ENCODE assay signal across 8 cellular contexts in genomic region chr7:44046321-44047061, GRCh38. TPM values are rescaled to one million over a fixed set of nuclear protein-coding genes. Genes with fewer than 3 reads are reported as not detected.
A peak's percentile ranks its signal among the peaks of the same experiment; 100 is the strongest.
DNase-seq lines count a peak whose midpoint lies in the region; ATAC-seq, FAIRE-seq and TF ChIP-seq lines count a peak whose summit lies in the region.

No MANE protein-coding gene starts in this region.

- H3K27me3 ChIP-seq in WERI-Rb-1 (ENCODE audit: insufficient read depth, low read depth, severe bottlenecking), result no peaks in the 10 kb centered on the region

- peaks cover 45% of the 10 kb centered on the region for H3K36me3 ChIP-seq in WERI-Rb-1
- peaks cover 10 to 20% of the 10 kb centered on the region in 2 donors for H3K36me3 ChIP-seq in kidney (ENCODE audit: control insufficient read depth in 1 of 2, insufficient read depth in 2 of 2, low read length in 2 of 2)

- H3K9me3 Mint-ChIP-seq in stimulated activated naive CD8-positive, alpha-beta T cell treated with anti-CD3 and anti-CD28 coated beads, Interleukin-15, Interleukin-2, amounts not matched to agents 100 ng/mL and 50 ng/mL, for 24 hours, result no peaks in the 10 kb centered on the region

- FAIRE-seq in kidney (lab: Jason Lieb, UNC), result no peak

- peaks cover 13 to 26% of the 10 kb centered on the region in 2 donors for H3K4me1 ChIP-seq in kidney (ENCODE audit: control insufficient read depth in 1 of 2, insufficient read depth in 1 of 2, low read depth in 1 of 2, low read length in 2 of 2)

- H3K27ac ChIP-seq in WERI-Rb-1 (no peak overlapping the region), kidney (ENCODE audit: low read depth in 2 of 2, low read length in 2 of 2) (no peak overlapping the region), substantia nigra (ENCODE audit: low read depth, low read length, poor library complexity, severe bottlenecking) (no peak overlapping the region)

- peak; percentile 70 for ATAC-seq in GM21447 (IDR thresholded peaks at IDR 0.05; ENCODE audit: unreplicated experiment)

- H3K9me3 ChIP-seq in WERI-Rb-1 (ENCODE audit: severe bottlenecking), result no peaks in the 10 kb centered on the region
- no peaks in the 10 kb centered on the region for H3K9me3 ChIP-seq in kidney (ENCODE audit: control insufficient read depth in 1 of 2, low read length in 2 of 2)

- peak overlapping the region; percentile 90 for H3K27ac Mint-ChIP-seq in stimulated activated naive CD8-positive, alpha-beta T cell treated with anti-CD3 and anti-CD28 coated beads, Interleukin-15, Interleukin-2, amounts not matched to agents 100 ng/mL and 50 ng/mL, for 24 hours

- H3K4me1 Mint-ChIP-seq in stimulated activated naive CD8-positive, alpha-beta T cell treated with anti-CD3 and anti-CD28 coated beads, Interleukin-15, Interleukin-2, amounts not matched to agents 100 ng/mL and 50 ng/mL, for 24 hours (ENCODE audit: low read depth), result peaks cover 67% of the 10 kb centered on the region

- H3K27me3 Mint-ChIP-seq in stimulated activated naive CD8-positive, alpha-beta T cell treated with anti-CD3 and anti-CD28 coated beads, Interleukin-15, Interleukin-2, amounts not matched to agents 100 ng/mL and 50 ng/mL, for 24 hours, result no peaks in the 10 kb centered on the region

- intact Hi-C loops in kidney (cut with DNase I), result no loop called here

- H3K36me3 Mint-ChIP-seq in stimulated activated naive CD8-positive, alpha-beta T cell treated with anti-CD3 and anti-CD28 coated beads, Interleukin-15, Interleukin-2, amounts not matched to agents 100 ng/mL and 50 ng/mL, for 24 hours (ENCODE audit: low read depth), result peaks cover 40% of the 10 kb centered on the region

- no peak for TF ChIP-seq CTCF in WERI-Rb-1 (IDR thresholded peaks at IDR 0.05; ENCODE audit: low read depth, low read length)
- no peak for TF ChIP-seq CTCF in kidney (IDR thresholded peaks at IDR 0.05; ENCODE audit: borderline replicate concordance, extremely low read depth, insufficient read depth)

- DNase-seq in GF-D8 (lab: John Stamatoyannopoulos, UW) (peak; percentile 99), Kasumi-1 (lab: John Stamatoyannopoulos, UW) (peak; percentile 80 to 81), WERI-Rb-1 (no peak), kidney (no peak), substantia nigra (lab: John Stamatoyannopoulos, UW) (no peak)
- DNase-seq in central memory CD4-positive, alpha-beta T cell, result peak; percentile 53

- no peak overlapping the region for H3K9ac ChIP-seq in kidney (ENCODE audit: low read length in 2 of 2)

- H3K4me3 ChIP-seq in WERI-Rb-1 (ENCODE audit: low read depth, low read length), result no peak overlapping the region
- no peak overlapping the region for H3K4me3 ChIP-seq in kidney (ENCODE audit: low read length in 2 of 2)

- H3K4me3 Mint-ChIP-seq in stimulated activated naive CD8-positive, alpha-beta T cell treated with anti-CD3 and anti-CD28 coated beads, Interleukin-15, Interleukin-2, amounts not matched to agents 100 ng/mL and 50 ng/mL, for 24 hours, result peak overlapping the region; percentile 94

RNA-seq across cellular contexts. Expression of gene DBNL, which starts 2.0 kb away (rescaled TPM):
- total RNA-seq in kidney, result 103 TPM
- polyA plus RNA-seq in kidney (ENCODE audit: insufficient read depth, low read depth, low replicate concordance), result 85.9 TPM

RNA-seq across cellular contexts. Expression of gene PGAM2, which starts 18.9 kb away (rescaled TPM):
- total RNA-seq in kidney, result 2.1 TPM
- 37.7 TPM for polyA plus RNA-seq in kidney (ENCODE audit: insufficient read depth, low read depth, low replicate concordance)

RNA-seq across cellular contexts. Expression of gene POLM, which starts 35.8 kb away (rescaled TPM):
- total RNA-seq in kidney, result 41.4 TPM
- 16.3 TPM for polyA plus RNA-seq in kidney (ENCODE audit: insufficient read depth, low read depth, low replicate concordance)

RNA-seq across cellular contexts. Expression of gene SPDYE1, which starts 48.8 kb away (rescaled TPM):
- not detected for total RNA-seq in kidney
- polyA plus RNA-seq in kidney (ENCODE audit: insufficient read depth, low read depth, low replicate concordance), result not detected

RNA-seq across cellular contexts. Expression of gene AEBP1, which starts 57.7 kb away (rescaled TPM):
- 164 TPM for total RNA-seq in kidney
- 89.4 TPM for polyA plus RNA-seq in kidney (ENCODE audit: insufficient read depth, low read depth, low replicate concordance)

Comparison
In these comparisons a context has a peak if more than half of its experiments do, and no peak if none do; other contexts are left out.
1. DNase-seq: peak in GF-D8 (single experiment), Kasumi-1 (2 of 2) and central memory CD4-positive, alpha-beta T cell (single experiment); none in WERI-Rb-1 (single experiment), kidney (single experiment) and substantia nigra (0 of 49).